30 cellular contexts compared by ENCODE assay signal in the genomic region with DNA sequence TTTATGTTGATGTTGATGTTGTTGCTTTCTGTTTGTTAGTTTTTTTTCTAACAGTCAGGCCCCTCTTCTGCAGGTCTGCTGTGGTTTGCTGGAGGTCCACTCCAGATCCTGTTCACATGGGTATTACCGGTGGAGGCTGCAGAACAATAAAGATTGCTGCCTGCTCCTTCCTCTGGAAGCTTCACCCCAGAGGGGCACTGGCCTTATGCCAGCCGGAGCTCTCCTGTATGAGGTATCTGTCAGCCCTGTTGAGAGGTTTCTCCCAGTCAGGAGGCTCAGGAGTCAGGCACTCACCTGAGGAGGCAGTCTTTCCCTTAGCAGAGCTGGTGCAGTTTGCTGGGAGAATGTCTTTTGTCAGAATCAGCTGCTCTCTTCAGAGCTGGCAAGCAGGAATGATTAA. TPM values are rescaled to one million over a fixed set of nuclear protein-coding genes. Genes with fewer than 3 reads are reported as not detected.
"Had no signal": no experiment of that assay in that cellular context is flagged by ENCODE, and none has a peak within 500 bp of the region (broad histone marks: within the 10 kb centered on the region; RNA-seq: fewer than 3 reads in every experiment).

No MANE protein-coding gene starts in this region.

- H3K36me3 ChIP-seq: stomach, suprapubic skin, thoracic aorta, thyroid gland, tibial artery, tibial nerve, transverse colon, upper lobe of left lung, upper lobe of right lung, uterus, vagina had no signal

- H3K27me3 ChIP-seq: stomach, suprapubic skin, testis, thyroid gland, tibial artery, tibial nerve, transverse colon, upper lobe of left lung, upper lobe of right lung, uterus, vagina had no signal

- H3K27ac ChIP-seq: stomach, suprapubic skin, testis, thoracic aorta, thyroid gland, tibial artery, tibial nerve, transverse colon, upper lobe of left lung, upper lobe of right lung, uterus, vagina had no signal

- H3K4me3 ChIP-seq: stomach, suprapubic skin, testis, thoracic aorta, thyroid gland, tibial artery, tibial nerve, transverse colon, upper lobe of left lung, upper lobe of right lung, uterus, vagina had no signal

- DNase-seq: stimulated activated CD4-positive, alpha-beta T cell treated with anti-CD3 and anti-CD28 coated beads, Interleukin-2, amount 100 ng/mL, for 48 hours; stimulated activated CD4-positive, alpha-beta T cell treated with anti-CD3 and anti-CD28 coated beads, Interleukin-4, amount 100 ng/mL, for 1 hour; stimulated activated CD4-positive, alpha-beta T cell treated with anti-CD3 and anti-CD28 coated beads, Interleukin-4, amount 100 ng/mL, for 24 hours; stimulated activated CD4-positive, alpha-beta T cell treated with anti-CD3 and anti-CD28 coated beads, Interleukin-4, amount 100 ng/mL, for 4 hours; stimulated activated CD8-positive, alpha-beta memory T cell treated with anti-CD3 and anti-CD28 coated beads, Interleukin-4, amount 100 ng/mL, for 48 hours; stimulated activated naive B cell treated with anti-CD40 and anti-IgM and Interleukin-4, amounts not matched to agents 10 μg/mL and 1 μg/mL and 100 μg/mL, for 72 hours; stimulated activated naive CD4-positive, alpha-beta T cell; stimulated activated naive CD4-positive, alpha-beta T cell treated with Interleukin-2 at 50 U/mL for 16 hours; stimulated activated naive CD8-positive, alpha-beta T cell treated with anti-CD3 and anti-CD28 coated beads, Interleukin-15, amount 100 ng/mL, for 72 hours; stimulated activated naive CD8-positive, alpha-beta T cell treated with anti-CD3 and anti-CD28 coated beads, Interleukin-15, Interleukin-2, amounts not matched to agents 100 U/mL and 50 U/mL, for 24 hours; stomach; substantia nigra; testis; thyroid gland; tibial artery; transverse colon; trophoblast cell; upper lobe of left lung; upper lobe of right lung; uterus had no signal

- H3K9me3 ChIP-seq: suprapubic skin, testis, thoracic aorta, thyroid gland, transverse colon, upper lobe of left lung, upper lobe of right lung, uterus, vagina had no signal

- H3K4me1 ChIP-seq: stomach, suprapubic skin, testis, thyroid gland, tibial artery, tibial nerve, transverse colon, upper lobe of left lung, upper lobe of right lung, uterus, vagina had no signal

- ATAC-seq: stimulated activated effector memory CD8-positive, alpha-beta T cell treated with anti-CD3 and anti-CD28 coated beads, Interleukin-12 subunit alpha, Interleukin-12 subunit beta, amount 100 ng/mL, for 72 hours; stimulated activated memory B cell treated with anti-CD40 and anti-IgM and Interleukin-4, amounts not matched to agents 10 μg/mL and 1 μg/mL and 100 μg/mL, for 72 hours; stimulated activated naive B cell treated with anti-CD40 and anti-IgM and Interleukin-4, amounts not matched to agents 10 μg/mL and 1 μg/mL and 100 μg/mL, for 72 hours; stimulated activated naive CD8-positive, alpha-beta T cell treated with anti-CD3 and anti-CD28 coated beads, Interleukin-15, amount 100 ng/mL, for 72 hours; stimulated activated naive CD8-positive, alpha-beta T cell treated with anti-CD3 and anti-CD28 coated beads, Interleukin-15, Interleukin-2, amounts not matched to agents 100 U/mL and 50 U/mL, for 24 hours; upper lobe of right lung had no signal

RNA-seq across cellular contexts. Expression of gene CDX4, which starts 34.7 kb away (rescaled TPM):
- total RNA-seq: stomach, subcutaneous adipose tissue, temporal lobe, thoracic aorta, thyroid gland, tibial nerve, transverse colon, upper lobe of left lung, upper lobe of right lung, ureter, urinary bladder, uterus, vagina had no signal
